ENCODE assay signal across 10 cellular contexts in genomic region chr11:1888811-1889526, GRCh38. TPM values are rescaled to one million over a fixed set of nuclear protein-coding genes. Genes with fewer than 3 reads are reported as not detected.
DNase-seq lines count a peak whose midpoint lies in the region; ATAC-seq and TF ChIP-seq lines count a peak whose summit lies in the region.
"Had no signal": no experiment of that assay in that cellular context is flagged by ENCODE, and none has a peak within 500 bp of the region (broad histone marks: within the 10 kb centered on the region; RNA-seq: fewer than 3 reads in every experiment).

No MANE protein-coding gene starts in this region.

- DNase-seq in CD14-positive monocyte (ENCODE audit: low spot score), result peak; percentile 45
- DNase-seq in activated CD4-positive, alpha-beta T cell treated with anti-CD3 and anti-CD28 coated beads, Interleukin-2, amount 10 ng/mL, durations not matched to agents 7 days and 5 days, result peak; percentile 87
- DNase-seq in effector CD4-positive, alpha-beta T cell, result peak; percentile 63
- peak; percentile 40 to 55 for DNase-seq in stimulated activated CD4-positive, alpha-beta T cell treated with anti-CD3 and anti-CD28 coated beads, Interleukin-1b, Interleukin-23, amount 100 ng/mL, for 4 hours (ENCODE audit: low read depth in 2 of 2)
- DNase-seq in NCI-H69 (lab: John Stamatoyannopoulos, UW), result no peak
- DNase-seq in progenitor cell of endocrine pancreas (ENCODE audit: low spot score, unreplicated experiment), result no peak
- DNase-seq: BE2C, NCI-H1436 had no signal

- H3K4me1 Mint-ChIP-seq in CD14-positive monocyte, result peaks cover 19% of the 10 kb centered on the region
- peaks cover 56% of the 10 kb centered on the region for H3K4me1 Mint-ChIP-seq in activated CD4-positive, alpha-beta T cell treated with anti-CD3 and anti-CD28 coated beads, Interleukin-2, amount 10 ng/mL, durations not matched to agents 7 days and 5 days
- no peaks in the 10 kb centered on the region for H3K4me1 Mint-ChIP-seq in progenitor cell of endocrine pancreas (ENCODE audit: low read depth)

- H3K4me3 Mint-ChIP-seq in CD14-positive monocyte (peak overlapping the region in 1 of 2 donors; percentile 82), progenitor cell of endocrine pancreas (ENCODE audit: low read depth) (no peak overlapping the region)
- H3K4me3 Mint-ChIP-seq in activated CD4-positive, alpha-beta T cell treated with anti-CD3 and anti-CD28 coated beads, Interleukin-2, amount 10 ng/mL, durations not matched to agents 7 days and 5 days, result peak overlapping the region; percentile 76

- CTCF ChIA-PET in activated CD4-positive, alpha-beta T cell treated with anti-CD3 and anti-CD28 coated beads, Interleukin-2, amount 10 ng/mL, durations not matched to agents 7 days and 5 days (lab: Charles Lee), result interaction anchor here (1.0 to 3.5 kb wide), 5 partner anchors 16 to 77 kb away, joined by 3 to 18 read pairs (median 5); partner anchors contain the start of gene TNNT3

- H3K9me3 Mint-ChIP-seq in CD14-positive monocyte (peaks cover under 1 to 23% (median 7%) of the 10 kb centered on the region in 7 donors), progenitor cell of endocrine pancreas (ENCODE audit: low read depth) (no peaks in the 10 kb centered on the region)
- H3K9me3 Mint-ChIP-seq in activated CD4-positive, alpha-beta T cell treated with anti-CD3 and anti-CD28 coated beads, Interleukin-2, amount 10 ng/mL, durations not matched to agents 7 days and 5 days, result no peaks in the 10 kb centered on the region

- POLR2A ChIA-PET in activated CD4-positive, alpha-beta T cell treated with anti-CD3 and anti-CD28 coated beads, Interleukin-2, amount 10 ng/mL, durations not matched to agents 7 days and 5 days (lab: Charles Lee), result interaction anchor here (0.6 to 1.0 kb wide), 3 partner anchors 13 to 40 kb away, joined by 3 read pairs; no protein-coding TSS in a partner anchor

- H3K27me3 Mint-ChIP-seq in CD14-positive monocyte (ENCODE audit: low read depth in 3 of 3) (peaks cover 18 to 52% (median 24%) of the 10 kb centered on the region in 3 donors), progenitor cell of endocrine pancreas (peaks cover 20% of the 10 kb centered on the region)
- H3K27me3 Mint-ChIP-seq in activated CD4-positive, alpha-beta T cell treated with anti-CD3 and anti-CD28 coated beads, Interleukin-2, amount 10 ng/mL, durations not matched to agents 7 days and 5 days, result no peaks in the 10 kb centered on the region

- peak overlapping the region in 1 of 7 donors; percentile 21 for H3K27ac Mint-ChIP-seq in CD14-positive monocyte
- H3K27ac Mint-ChIP-seq in activated CD4-positive, alpha-beta T cell treated with anti-CD3 and anti-CD28 coated beads, Interleukin-2, amount 10 ng/mL, durations not matched to agents 7 days and 5 days, result peak overlapping the region; percentile 93
- H3K27ac Mint-ChIP-seq in progenitor cell of endocrine pancreas, result no peak overlapping the region

- intact Hi-C loops in CD14-positive monocyte (cut with micrococcal nuclease), result loop anchor here (2.0 to 10.0 kb wide), 3 partner anchors 16 to 266 kb away; partner anchors contain the start of gene KRTAP5-6 (in 1 of the 2)

- H3K36me3 Mint-ChIP-seq in CD14-positive monocyte, result peaks cover 3% of the 10 kb centered on the region in 2 donors
- peaks cover 41% of the 10 kb centered on the region for H3K36me3 Mint-ChIP-seq in activated CD4-positive, alpha-beta T cell treated with anti-CD3 and anti-CD28 coated beads, Interleukin-2, amount 10 ng/mL, durations not matched to agents 7 days and 5 days (ENCODE audit: low read depth)
- no peaks in the 10 kb centered on the region for H3K36me3 Mint-ChIP-seq in progenitor cell of endocrine pancreas (ENCODE audit: insufficient read depth)

- no peak for ATAC-seq in GM18907 (IDR thresholded peaks at IDR 0.05; ENCODE audit: unreplicated experiment)
- no peak for ATAC-seq in GM21825 (IDR thresholded peaks at IDR 0.05; ENCODE audit: unreplicated experiment)

- TF ChIP-seq CTCF in CD14-positive monocyte (IDR thresholded peaks at IDR 0.05), result no peak
- TF ChIP-seq CTCF in progenitor cell of endocrine pancreas (IDR thresholded peaks at IDR 0.05; ENCODE audit: unreplicated experiment), result no peak

RNA-seq across cellular contexts. Expression of gene PRR33, which starts 2.7 kb away (rescaled TPM):
- polyA plus RNA-seq in CD14-positive monocyte, result not detected
- total RNA-seq in activated CD4-positive, alpha-beta T cell treated with anti-CD3 and anti-CD28 coated beads, Interleukin-2, amount 10 ng/mL, durations not matched to agents 7 days and 5 days, result under 1 TPM in 1 of 2 experiments, not detected in 1; 0.05 TPM
- not detected in 2 replicates for total RNA-seq in progenitor cell of endocrine pancreas

RNA-seq across cellular contexts. Expression of gene TNNT3, which starts 30.5 kb away (rescaled TPM):
- polyA plus RNA-seq in CD14-positive monocyte, result not detected
- total RNA-seq in activated CD4-positive, alpha-beta T cell treated with anti-CD3 and anti-CD28 coated beads, Interleukin-2, amount 10 ng/mL, durations not matched to agents 7 days and 5 days, result 1 to 10 TPM; 3.7 to 5.4 TPM
- 0.38 TPM in 1 of 2 replicates, not detected in the other for total RNA-seq in progenitor cell of endocrine pancreas

RNA-seq across cellular contexts. Expression of gene LSP1, which starts 36.1 kb away (rescaled TPM):
- 100 to 1,000 TPM; 542 to 646 TPM for polyA plus RNA-seq in CD14-positive monocyte
- total RNA-seq in activated CD4-positive, alpha-beta T cell treated with anti-CD3 and anti-CD28 coated beads, Interleukin-2, amount 10 ng/mL, durations not matched to agents 7 days and 5 days, result 100 to 1,000 TPM; 668 to 687 TPM
- not detected in 2 replicates for total RNA-seq in progenitor cell of endocrine pancreas

RNA-seq across cellular contexts. Expression of gene TNNI2, which starts 50.2 kb away (rescaled TPM):
- 10 to 100 TPM; 11.4 to 11.7 TPM for polyA plus RNA-seq in CD14-positive monocyte
- not detected for total RNA-seq in activated CD4-positive, alpha-beta T cell treated with anti-CD3 and anti-CD28 coated beads, Interleukin-2, amount 10 ng/mL, durations not matched to agents 7 days and 5 days
- 0.55 and 0.69 TPM in 2 replicates for total RNA-seq in progenitor cell of endocrine pancreas

RNA-seq across cellular contexts. Expression of gene SYT8, which starts 54.2 kb away (rescaled TPM):
- not detected for polyA plus RNA-seq in CD14-positive monocyte
- total RNA-seq in activated CD4-positive, alpha-beta T cell treated with anti-CD3 and anti-CD28 coated beads, Interleukin-2, amount 10 ng/mL, durations not matched to agents 7 days and 5 days, result not detected
- total RNA-seq in progenitor cell of endocrine pancreas, result 0.69 and 1.5 TPM in 2 replicates

Comparison
In these comparisons a context has a peak if more than half of its experiments do, and no peak if none do; other contexts are left out.
1. DNase-seq: peak in CD14-positive monocyte (single experiment), activated CD4-positive, alpha-beta T cell treated with anti-CD3 and anti-CD28 coated beads, Interleukin-2, amount 10 ng/mL, durations not matched to agents 7 days and 5 days (single experiment), effector CD4-positive, alpha-beta T cell (single experiment) and stimulated activated CD4-positive, alpha-beta T cell treated with anti-CD3 and anti-CD28 coated beads, Interleukin-1b, Interleukin-23, amount 100 ng/mL, for 4 hours (2 of 2); none in NCI-H69 (single experiment) and progenitor cell of endocrine pancreas (single experiment).
2. RNA of gene LSP1, which starts 36.1 kb away (total RNA-seq): 668 to 687 TPM in activated CD4-positive, alpha-beta T cell treated with anti-CD3 and anti-CD28 coated beads, Interleukin-2, amount 10 ng/mL, durations not matched to agents 7 days and 5 days; not detected in progenitor cell of endocrine pancreas; every median in the first group is over 100 times any median in the second.